Comparison of ENCODE assay signal across 2 cellular contexts in genomic region chr10:123584419-123584775, GRCh38.
TF ChIP-seq lines count a peak whose summit lies in the region.

No MANE protein-coding gene starts in this region.

TF ChIP-seq in HepG2, 621 proteins besides CTCF, POLR2A, EP300 and RAD21:
- no peak for TF ChIP-seq ZNF574 (CRISPR knock-in tag; IDR thresholded peaks at IDR 0.05)
- TF ChIP-seq ZBTB33 (CRISPR knock-in tag; IDR thresholded peaks at IDR 0.05) = peak; percentile 16; the same call in 1 of the 2 replicates

TF ChIP-seq in H1, 55 proteins besides CTCF, POLR2A, EP300 and RAD21:
- TF ChIP-seq JUN (IDR thresholded peaks at IDR 0.05; ENCODE audit: low read depth, low read length) = no peak
- no peak for TF ChIP-seq KDM1A (IDR thresholded peaks at IDR 0.05; ENCODE audit: borderline replicate concordance, low read length)
- TF ChIP-seq SUZ12 (IDR thresholded peaks at IDR 0.05; ENCODE audit: low read length) = no peak
